In genomic region chr6:48919555-48919954, GRCh38 we compare ENCODE assay signal across 1 cellular context.
TF ChIP-seq lines count a peak whose summit lies in the region.

No MANE protein-coding gene starts in this region.

TF ChIP-seq in H1, 55 proteins besides CTCF, POLR2A, EP300 and RAD21 (continued from another document):
- no peak for TF ChIP-seq CHD1 (IDR thresholded peaks at IDR 0.05; ENCODE audit: low read depth, low read length)
